Comparison of ENCODE assay signal across 17 cellular contexts in genomic region chr1:24696033-24696755, GRCh38. TPM values are rescaled to one million over a fixed set of nuclear protein-coding genes. Genes with fewer than 3 reads are reported as not detected.
DNase-seq lines count a peak whose midpoint lies in the region; ATAC-seq, FAIRE-seq and TF ChIP-seq lines count a peak whose summit lies in the region.
"Had no signal": no experiment of that assay in that cellular context is flagged by ENCODE, and none has a peak within 500 bp of the region (broad histone marks: within the 10 kb centered on the region; RNA-seq: fewer than 3 reads in every experiment).

No MANE protein-coding gene starts in this region.

- H3K9ac ChIP-seq in K562 (ENCODE audit: insufficient read depth in 1 of 2, low read depth in 2 of 2, low read length in 2 of 2) (peak overlapping the region in 1 of 2 experiments; percentile 29; a peak in 1 of 4 replicates), neuronal stem cell (ENCODE audit: low read depth, low read length, poor library complexity) (no peak overlapping the region)
- H3K9ac ChIP-seq: parathyroid adenoma had no signal

- no peaks in the 10 kb centered on the region for H3K27me3 ChIP-seq in K562 (ENCODE audit: control insufficient read depth in 2 of 2, insufficient read depth in 2 of 2, low read length in 2 of 2)
- no peaks in the 10 kb centered on the region for H3K27me3 ChIP-seq in neuronal stem cell (ENCODE audit: control insufficient read depth in 3 of 3, insufficient read depth in 3 of 3, low read depth in 1 of 3, low read length in 3 of 3)
- H3K27me3 ChIP-seq: colonic mucosa had no signal

- in situ Hi-C loops in K562 (cut with MboI), result no loop called here

- H3K23ac ChIP-seq in neuronal stem cell (ENCODE audit: low read depth, low read length, poor library complexity), result no peak overlapping the region

- H3K18ac ChIP-seq in neuronal stem cell (ENCODE audit: low read length), result no peak overlapping the region

- H3K27ac ChIP-seq in K562 (ENCODE audit: extremely low read depth, low read depth, low read length) (no peak overlapping the region), neuronal stem cell (replicated peaks; ENCODE audit: low read length) (no peak overlapping the region)
- H3K27ac ChIP-seq: colonic mucosa had no signal

- H3K36me3 ChIP-seq in K562 (ENCODE audit: control insufficient read depth, insufficient read depth, low read length), result no peaks in the 10 kb centered on the region
- H3K36me3 ChIP-seq in neuronal stem cell (replicated peaks in 1 of 2; ENCODE audit: control insufficient read depth in 2 of 2, insufficient read depth in 2 of 2, low read length in 2 of 2), result no peaks in the 10 kb centered on the region
- H3K36me3 ChIP-seq: colonic mucosa had no signal

- DNase-seq in DMS 273 (lab: John Stamatoyannopoulos, UW; ENCODE audit: unreplicated experiment), result peak; percentile 78
- DNase-seq in NCI-H2107 (lab: John Stamatoyannopoulos, UW), result peak; percentile 32
- DNase-seq in K562 (ENCODE audit: extremely low read depth in 1 of 4, low spot score in 3 of 4), result no peak
- DNase-seq in neuronal stem cell (ENCODE audit: low spot score), result no peak
- no peak for DNase-seq in NCI-H2029 treated with DMSO at 0.1 percent for 48 hours (lab: John Stamatoyannopoulos, UW)
- DNase-seq in stimulated activated CD8-positive, alpha-beta memory T cell treated with anti-CD3 and anti-CD28 coated beads, Interleukin-4, amount 100 ng/mL, for 48 hours, result no peak
- DNase-seq in 8988T, result no peak
- DNase-seq: activated T-cell treated with anti-CD3 and anti-CD28 coated beads, Interleukin-2, amount 50 U/mL, for 48 hours; colonic mucosa; NCI-H1694; SHP77 treated with DMSO at 0.1 percent for 48 hours; stimulated activated CD4-positive, alpha-beta T cell treated with anti-CD3 and anti-CD28 coated beads, Interleukin-4, amount 100 ng/mL, for 24 hours; substantia nigra had no signal

- no peak overlapping the region for H2BK5ac ChIP-seq in neuronal stem cell (ENCODE audit: low read length)

- H3K4me3 ChIP-seq in K562 (no peak overlapping the region), neuronal stem cell (ENCODE audit: low read length in 2 of 2) (no peak overlapping the region)
- H3K4me3 ChIP-seq: colonic mucosa had no signal

- FAIRE-seq in K562 (lab: Jason Lieb, UNC), result no peak
- FAIRE-seq: D721Med, endometrium had no signal

- no peak for TF ChIP-seq CTCF in K562 (IDR thresholded peaks at IDR 0.05 in 2 of 3, conservative IDR thresholded peaks at IDR 0.05 in 1 of 3; ENCODE audit: insufficient read depth in 2 of 3, low read depth in 1 of 3, low read length in 3 of 3)

- H4K91ac ChIP-seq in neuronal stem cell (ENCODE audit: low read depth, low read length, poor library complexity), result no peak overlapping the region

- H3K79me1 ChIP-seq in neuronal stem cell (ENCODE audit: low read depth, low read length), result no peaks in the 10 kb centered on the region

- no peak overlapping the region for H3K4me2 ChIP-seq in K562 (ENCODE audit: insufficient read depth, low read length)
- no peak overlapping the region for H3K4me2 ChIP-seq in neuronal stem cell (ENCODE audit: insufficient read depth, low read length, poor library complexity, severe bottlenecking)

- no peak for TF ChIP-seq EP300 in K562 (IDR thresholded peaks at IDR 0.05; ENCODE audit: low read length)

- no peak overlapping the region for H2BK15ac ChIP-seq in neuronal stem cell (ENCODE audit: low read length)

- H4K8ac ChIP-seq in neuronal stem cell (ENCODE audit: low read depth, low read length), result no peak overlapping the region

- H3K9me1 ChIP-seq in K562 (ENCODE audit: control insufficient read depth, insufficient read depth, low read length), result no peaks in the 10 kb centered on the region

- no peak overlapping the region for H3K4ac ChIP-seq in neuronal stem cell (ENCODE audit: low read length)

- POLR2A ChIA-PET in K562 (lab: Yijun Ruan, JAX), result interaction anchor here (0.9 to 2.7 kb wide), 7 partner anchors 8 to 107 kb away, joined by 3 to 14 read pairs (median 4); no protein-coding TSS in a partner anchor

- peak overlapping the region; percentile 82 for H2AK5ac ChIP-seq in neuronal stem cell (ENCODE audit: low read depth, low read length)

- CTCF ChIA-PET in K562 (lab: Yijun Ruan, JAX; ENCODE audit: low intra/inter-chr PET ratio), result no interaction called here

- no peaks in the 10 kb centered on the region for H4K20me1 ChIP-seq in K562 (replicated peaks; ENCODE audit: control insufficient read depth, insufficient read depth, low read length)

- TF ChIP-seq RAD21 in K562 (CRISPR knock-in tag; conservative IDR thresholded peaks at IDR 0.05 in 1 of 2, IDR thresholded peaks at IDR 0.05 in 1 of 2), result no peak

- WGBS in K562 (ENCODE audit: insufficient coverage, low coverage, missing lambda C conversion rate), result 87% methylated on average over 5 of the region's 5 CpGs
- WGBS in neuronal stem cell (ENCODE audit: extremely low coverage in 2 of 2, insufficient read length in 2 of 2, insufficient replicate concordance in 1 of 2), 2 donors, result no CpG with 5 or more reads among the region's 5 CpGs

- H2BK120ac ChIP-seq in neuronal stem cell (ENCODE audit: low read depth, low read length), result no peak overlapping the region

- no peak for ATAC-seq in K562
- ATAC-seq: activated CD4-positive, CD25-positive, alpha-beta regulatory T cell treated with anti-CD3 and anti-CD28 coated beads, Interleukin-2, amount 50 U/mL, for 24 hours had no signal

- no peak overlapping the region for H3K14ac ChIP-seq in neuronal stem cell (ENCODE audit: low read length)

- no peaks in the 10 kb centered on the region for H3K9me3 ChIP-seq in K562 (replicated peaks; ENCODE audit: control insufficient read depth, insufficient read depth, low read depth, low read length)
- H3K9me3 ChIP-seq in neuronal stem cell (replicated peaks in 1 of 2; ENCODE audit: control insufficient read depth in 2 of 2, insufficient read depth in 1 of 2, low read depth in 1 of 2, low read length in 2 of 2), result peaks cover 0 to 1% of the 10 kb centered on the region in 2 donors
- H3K9me3 ChIP-seq: colonic mucosa had no signal

- TF ChIP-seq POLR2A in K562 (conservative IDR thresholded peaks at IDR 0.05), result no peak

- BruUV-seq in K562 (replicated peaks; lab: Mats Ljungman, UMichigan), result no TSS peak

- no peaks in the 10 kb centered on the region for H3K79me2 ChIP-seq in K562 (ENCODE audit: control insufficient read depth, insufficient read depth, low read length)
- H3K79me2 ChIP-seq: parathyroid adenoma had no signal

- intact Hi-C loops in K562 (cut with micrococcal nuclease), result no loop called here

- H2AFZ ChIP-seq in K562 (ENCODE audit: low read depth, low read length) (peak overlapping the region; percentile 88; the same call in 1 of the 2 replicates), neuronal stem cell (ENCODE audit: low read length) (no peak overlapping the region)
- H2AFZ ChIP-seq: parathyroid adenoma had no signal

- no peak overlapping the region for H2BK12ac ChIP-seq in neuronal stem cell (ENCODE audit: low read length)

- peaks cover 16 to 26% of the 10 kb centered on the region in 2 experiments for H3K4me1 ChIP-seq in K562 (replicated peaks in 1 of 2; ENCODE audit: control insufficient read depth in 2 of 2, insufficient read depth in 2 of 2, low read length in 2 of 2)
- no peaks in the 10 kb centered on the region for H3K4me1 ChIP-seq in neuronal stem cell (ENCODE audit: control insufficient read depth in 2 of 2, insufficient read depth in 1 of 2, low read depth in 1 of 2, low read length in 2 of 2)
- H3K4me1 ChIP-seq: colonic mucosa, parathyroid adenoma had no signal

TF ChIP-seq in K562, 482 proteins besides CTCF, POLR2A, EP300 and RAD21 (continues in another document):
- no peak for TF ChIP-seq HMG20B (CRISPR knock-in tag; IDR thresholded peaks at IDR 0.05)

RNA-seq across cellular contexts. Expression of gene CLIC4, which starts 49.1 kb away (rescaled TPM):
- total RNA-seq in K562 (2011; cell fraction: chromatin; rRNA removed; ENCODE audit: low replicate concordance), result 12.8 and 26.9 TPM in 2 replicates
- 9.8 and 13.6 TPM in 2 replicates for total RNA-seq in K562 (2011; cell fraction: nucleolus; rRNA removed)
- total RNA-seq in K562 (2011; cell fraction: nucleoplasm; rRNA removed), result 20.3 and 22.9 TPM in 2 replicates
- total RNA-seq in K562 (2014; rRNA removed) (31.8 and 34.6 TPM in 2 replicates), K562 (2014; rRNA removed; fragmentation: Illumina TruSeq; extraction: Trizol) (58.3 and 71.7 TPM in 2 replicates), K562 (2015; rRNA removed; fragmentation: Illumina TruSeq; extraction: Trizol) (35.6 and 39.1 TPM in 2 replicates), K562 (2021) (64.5 and 67.5 TPM in 2 replicates)
- polyA plus RNA-seq in K562 (2011; rRNA removed) (21.0 and 22.9 TPM in 2 replicates), K562 (2014; fragmentation: Illumina TruSeq; extraction: Trizol) (52.6 and 58.3 TPM in 2 replicates), K562 (2014; fragmentation: Nextera tagmentation; extraction: Ambion mirVana) (10 to 100 TPM; 16.0 to 18.9 TPM), K562 (2014; rRNA removed) (33.8 and 38.4 TPM in 2 replicates)
- 7.4 and 14.6 TPM in 2 replicates for polyA plus RNA-seq in K562 (2011; cell fraction: cytosol; rRNA removed)
- polyA plus RNA-seq in K562 (2011; cell fraction: nucleus; rRNA removed), result 6.9 and 12.6 TPM in 2 replicates
- polyA plus RNA-seq in K562 (2012), result 37.3 and 89.5 TPM in 2 replicates
- 15.9 and 25.4 TPM in 2 replicates for polyA minus RNA-seq in K562 (2011; rRNA and poly(A)+ RNA removed)
- 13.6 and 16.5 TPM in 2 replicates for polyA minus RNA-seq in K562 (2011; cell fraction: cytosol; rRNA and poly(A)+ RNA removed)
- 8.1 and 16.3 TPM in 2 replicates for polyA minus RNA-seq in K562 (2011; cell fraction: nucleus; rRNA and poly(A)+ RNA removed)
- polyA plus RNA-seq in neuronal stem cell (2013, experiment 1 of 2), result 102 TPM
- polyA plus RNA-seq in neuronal stem cell (2013, experiment 2 of 2), result 104 TPM

RNA-seq across cellular contexts. Expression of gene SRRM1, which starts 53.1 kb away (rescaled TPM):
- total RNA-seq in K562 (2011; cell fraction: chromatin; rRNA removed; ENCODE audit: low replicate concordance), result 217 and 656 TPM in 2 replicates
- total RNA-seq in K562 (2011; cell fraction: nucleolus; rRNA removed), result 132 and 167 TPM in 2 replicates
- 277 and 407 TPM in 2 replicates for total RNA-seq in K562 (2011; cell fraction: nucleoplasm; rRNA removed)
- total RNA-seq in K562 (2014; rRNA removed), result 54.5 and 59.4 TPM in 2 replicates
- total RNA-seq in K562 (2014; rRNA removed; fragmentation: Illumina TruSeq; extraction: Trizol), result 81.0 and 89.6 TPM in 2 replicates
- total RNA-seq in K562 (2015; rRNA removed; fragmentation: Illumina TruSeq; extraction: Trizol), result 86.4 and 86.7 TPM in 2 replicates
- 200 and 225 TPM in 2 replicates for total RNA-seq in K562 (2021)
- polyA plus RNA-seq in K562 (2011; rRNA removed), result 76.5 and 152 TPM in 2 replicates
- polyA plus RNA-seq in K562 (2011; cell fraction: cytosol; rRNA removed), result 38.3 and 58.6 TPM in 2 replicates
- 322 and 323 TPM in 2 replicates for polyA plus RNA-seq in K562 (2011; cell fraction: nucleus; rRNA removed)
- 92.3 and 93.9 TPM in 2 replicates for polyA plus RNA-seq in K562 (2012)
- polyA plus RNA-seq in K562 (2014; fragmentation: Illumina TruSeq; extraction: Trizol), result 152 and 179 TPM in 2 replicates
- 100 to 1,000 TPM; 115 to 268 TPM for polyA plus RNA-seq in K562 (2014; fragmentation: Nextera tagmentation; extraction: Ambion mirVana)
- polyA plus RNA-seq in K562 (2014; rRNA removed), result 112 and 141 TPM in 2 replicates
- polyA minus RNA-seq in K562 (2011; rRNA and poly(A)+ RNA removed), result 132 and 178 TPM in 2 replicates
- 73.1 and 83.0 TPM in 2 replicates for polyA minus RNA-seq in K562 (2011; cell fraction: cytosol; rRNA and poly(A)+ RNA removed)
- polyA minus RNA-seq in K562 (2011; cell fraction: nucleus; rRNA and poly(A)+ RNA removed), result 176 and 371 TPM in 2 replicates
- polyA plus RNA-seq in neuronal stem cell (2013, experiment 1 of 2), result 388 TPM
- polyA plus RNA-seq in neuronal stem cell (2013, experiment 2 of 2), result 405 TPM

Comparison
In these comparisons a context has a peak if more than half of its experiments do, and no peak if none do; other contexts are left out.
1. DNase-seq: peak in DMS 273 (single experiment) and NCI-H2107 (single experiment); none in K562 (0 of 4), neuronal stem cell (single experiment), NCI-H2029 treated with DMSO at 0.1 percent for 48 hours (single experiment), stimulated activated CD8-positive, alpha-beta memory T cell treated with anti-CD3 and anti-CD28 coated beads, Interleukin-4, amount 100 ng/mL, for 48 hours (single experiment) and 8988T (single experiment).